In genomic region chr16:27736431-27736830, GRCh38 we compare ENCODE assay signal across 25 cellular contexts.
DNase-seq lines count a peak whose midpoint lies in the region; ATAC-seq, FAIRE-seq and TF ChIP-seq lines count a peak whose summit lies in the region.
"Had no signal": no experiment of that assay in that cellular context is flagged by ENCODE, and none has a peak within 500 bp of the region (broad histone marks: within the 10 kb centered on the region; RNA-seq: fewer than 3 reads in every experiment).

No MANE protein-coding gene starts in this region.

- H3K79me2 ChIP-seq in astrocyte (ENCODE audit: insufficient read depth, low read length) (no peaks in the 10 kb centered on the region), GM23338 (replicated peaks; ENCODE audit: insufficient read depth) (no peaks in the 10 kb centered on the region)

- H3K4me2 ChIP-seq in astrocyte (ENCODE audit: low read length) (no peak overlapping the region), mesenchymal stem cell (ENCODE audit: low read length, poor library complexity, severe bottlenecking) (no peak overlapping the region), GM23338 (no peak overlapping the region)

- no peaks in the 10 kb centered on the region for H4K20me1 ChIP-seq in astrocyte (ENCODE audit: insufficient read depth, low read length)
- H4K20me1 ChIP-seq in GM23338 (replicated peaks; ENCODE audit: insufficient read depth) = no peaks in the 10 kb centered on the region

- H3K9me3 Mint-ChIP-seq in astrocyte (ENCODE audit: unreplicated experiment) (peaks cover 2% of the 10 kb centered on the region), type B pancreatic cell (no peaks in the 10 kb centered on the region), GM23338 (no peaks in the 10 kb centered on the region)
- H3K9me3 Mint-ChIP-seq: CD4-positive, CD25-positive, alpha-beta regulatory T cell; CD8-positive, alpha-beta memory T cell; HFFc6 had no signal

- H3K4ac ChIP-seq in mesenchymal stem cell (ENCODE audit: low read depth in 1 of 2, low read length in 2 of 2) = no peak overlapping the region

- no peaks in the 10 kb centered on the region for H3K27me3 ChIP-seq in WERI-Rb-1 (ENCODE audit: insufficient read depth, low read depth, severe bottlenecking)
- H3K27me3 ChIP-seq in astrocyte (ENCODE audit: insufficient read depth, low read length) = no peaks in the 10 kb centered on the region
- no peaks in the 10 kb centered on the region for H3K27me3 ChIP-seq in mesenchymal stem cell (ENCODE audit: control insufficient read depth in 1 of 2, insufficient read depth in 1 of 2, low read length in 2 of 2)
- no peaks in the 10 kb centered on the region for H3K27me3 ChIP-seq in GM23338 (ENCODE audit: insufficient read depth)
- H3K27me3 ChIP-seq: BE2C had no signal

- no peak overlapping the region for H2BK120ac ChIP-seq in mesenchymal stem cell (ENCODE audit: low read depth, low read length)

- no peak overlapping the region for H3K14ac ChIP-seq in mesenchymal stem cell (ENCODE audit: low read length in 2 of 2)

- H2AK5ac ChIP-seq in mesenchymal stem cell (ENCODE audit: low read length, severe bottlenecking) = no peak overlapping the region

- no peaks in the 10 kb centered on the region for H3K9me2 ChIP-seq in GM23338 (ENCODE audit: insufficient read depth)

- no peak overlapping the region for H3K4me3 Mint-ChIP-seq in astrocyte (ENCODE audit: unreplicated experiment)
- H3K4me3 Mint-ChIP-seq in type B pancreatic cell = no peak overlapping the region
- H3K4me3 Mint-ChIP-seq in GM23338 = no peak overlapping the region
- H3K4me3 Mint-ChIP-seq: CD4-positive, CD25-positive, alpha-beta regulatory T cell; CD8-positive, alpha-beta memory T cell; HFFc6 had no signal

- H3K27me3 Mint-ChIP-seq in astrocyte (ENCODE audit: low read depth, unreplicated experiment) = peaks cover 2% of the 10 kb centered on the region
- no peaks in the 10 kb centered on the region for H3K27me3 Mint-ChIP-seq in type B pancreatic cell
- H3K27me3 Mint-ChIP-seq in GM23338 (ENCODE audit: insufficient read depth, low read depth, poor library complexity) = peaks cover 6% of the 10 kb centered on the region
- H3K27me3 Mint-ChIP-seq: CD4-positive, CD25-positive, alpha-beta regulatory T cell had no signal

- peaks cover 92% of the 10 kb centered on the region for H3K36me3 ChIP-seq in WERI-Rb-1
- H3K36me3 ChIP-seq in astrocyte (ENCODE audit: insufficient read depth, low read length) = no peaks in the 10 kb centered on the region
- H3K36me3 ChIP-seq in mesenchymal stem cell (ENCODE audit: control insufficient read depth in 1 of 2, insufficient read depth in 2 of 2, low read depth in 1 of 2, low read length in 2 of 2) = peaks cover 20 to 26% of the 10 kb centered on the region in 2 experiments
- H3K36me3 ChIP-seq in GM23338 (ENCODE audit: insufficient read depth) = no peaks in the 10 kb centered on the region
- H3K36me3 ChIP-seq: BE2C had no signal

- no peak for TF ChIP-seq CTCF in WERI-Rb-1 (IDR thresholded peaks at IDR 0.05; ENCODE audit: low read depth, low read length)
- TF ChIP-seq CTCF in astrocyte (IDR thresholded peaks at IDR 0.05; ENCODE audit: insufficient read depth, low read depth, low read length) = no peak
- TF ChIP-seq CTCF in type B pancreatic cell (conservative IDR thresholded peaks at IDR 0.05) = no peak
- TF ChIP-seq CTCF in GM23338 (conservative IDR thresholded peaks at IDR 0.05; ENCODE audit: low read depth in 2 of 2) = no peak

- no peaks in the 10 kb centered on the region for H3F3A ChIP-seq in GM23338 (replicated peaks; ENCODE audit: low read depth)

- H3K4me1 ChIP-seq in astrocyte (ENCODE audit: insufficient read depth, low read length) = peaks cover 13% of the 10 kb centered on the region
- peaks cover 6% of the 10 kb centered on the region for H3K4me1 ChIP-seq in mesenchymal stem cell (ENCODE audit: control insufficient read depth, insufficient read depth, low read depth, low read length)
- no peaks in the 10 kb centered on the region for H3K4me1 ChIP-seq in GM23338 (ENCODE audit: insufficient read depth)
- H3K4me1 ChIP-seq: BE2C had no signal

- no peak overlapping the region for H2BK12ac ChIP-seq in mesenchymal stem cell (ENCODE audit: low read length in 2 of 2)

- WGBS in mesenchymal stem cell = 98% methylated on average over 6 of the region's 6 CpGs

- no peak overlapping the region for H2AFZ ChIP-seq in astrocyte (ENCODE audit: low read depth, low read length)
- H2AFZ ChIP-seq in mesenchymal stem cell (ENCODE audit: low read depth, low read length) = no peak overlapping the region
- no peak overlapping the region for H2AFZ ChIP-seq in GM23338

- DNase-seq in WERI-Rb-1 (no peak), astrocyte (ENCODE audit: low read depth) (no peak), mesenchymal stem cell (no peak), type B pancreatic cell (ENCODE audit: extremely low spot score, unreplicated experiment) (no peak), NCI-H526 treated with DMSO at 0.1 percent for 48 hours (lab: John Stamatoyannopoulos, UW) (no peak), urothelium cell line (ENCODE audit: low spot score) (no peak), GM23338 (ENCODE audit: low spot score) (no peak)
- DNase-seq: ACHN; BE2C; C1 segment of cervical spinal cord; CD4-positive, CD25-positive, alpha-beta regulatory T cell; CD8-positive, alpha-beta memory T cell; COR-L47; DMS 273 treated with DMSO at 0.1 percent for 48 hours; DMS53; DND-41; EL; GOT3; H7; HFFc6 had no signal

- H3K4me1 Mint-ChIP-seq in astrocyte (ENCODE audit: low read depth, unreplicated experiment) = peaks cover 6% of the 10 kb centered on the region
- peaks cover 28% of the 10 kb centered on the region for H3K4me1 Mint-ChIP-seq in type B pancreatic cell (ENCODE audit: unreplicated experiment)
- no peaks in the 10 kb centered on the region for H3K4me1 Mint-ChIP-seq in GM23338
- H3K4me1 Mint-ChIP-seq: CD8-positive, alpha-beta memory T cell had no signal

- peak overlapping the region; percentile 32 for H4K8ac ChIP-seq in mesenchymal stem cell (ENCODE audit: low read length)

- FAIRE-seq in astrocyte (lab: Jason Lieb, UNC) (no peak), urothelium cell line (lab: Jason Lieb, UNC) (no peak)
- FAIRE-seq: A204.1, GM12878, GM19239 had no signal

- H3K9me3 ChIP-seq in WERI-Rb-1 (ENCODE audit: severe bottlenecking) (no peaks in the 10 kb centered on the region), astrocyte (ENCODE audit: insufficient read depth, low read depth, low read length) (no peaks in the 10 kb centered on the region), mesenchymal stem cell (ENCODE audit: control insufficient read depth, low read length) (no peaks in the 10 kb centered on the region)
- H3K9me3 ChIP-seq: BE2C had no signal

- no peak overlapping the region for H3K18ac ChIP-seq in mesenchymal stem cell (ENCODE audit: low read depth in 1 of 2, low read length in 2 of 2)

- 0 out of 2 replicates have a peak overlapping the region, but pooled peaks have one; percentile 8 for H3K27ac ChIP-seq in WERI-Rb-1
- H3K27ac ChIP-seq in astrocyte (ENCODE audit: low read depth, low read length) = no peak overlapping the region
- no peak overlapping the region for H3K27ac ChIP-seq in mesenchymal stem cell (ENCODE audit: low read length, poor library complexity, severe bottlenecking)
- no peak overlapping the region for H3K27ac ChIP-seq in GM23338 (ENCODE audit: low read depth)

- H3K36me3 Mint-ChIP-seq in astrocyte (ENCODE audit: low read depth, unreplicated experiment) = peaks cover 28% of the 10 kb centered on the region
- H3K36me3 Mint-ChIP-seq in type B pancreatic cell = peaks cover 32% of the 10 kb centered on the region
- H3K36me3 Mint-ChIP-seq in GM23338 (ENCODE audit: low read depth) = no peaks in the 10 kb centered on the region; the same call in 2 of the 3 replicates

- no peak overlapping the region for H3K4me3 ChIP-seq in WERI-Rb-1 (ENCODE audit: low read depth, low read length)
- H3K4me3 ChIP-seq in astrocyte (ENCODE audit: insufficient read depth, low read depth, low read length) = no peak overlapping the region
- no peak overlapping the region for H3K4me3 ChIP-seq in mesenchymal stem cell (ENCODE audit: insufficient read depth in 1 of 2, low read depth in 1 of 2, low read length in 2 of 2)
- no peak overlapping the region for H3K4me3 ChIP-seq in GM23338
- H3K4me3 ChIP-seq: GM12878 had no signal

- H3K27ac Mint-ChIP-seq in astrocyte (ENCODE audit: unreplicated experiment) (peak overlapping the region; percentile 75), type B pancreatic cell (peak overlapping the region; percentile 81), GM23338 (no peak overlapping the region; the same call in 1 of the 2 replicates)
- H3K27ac Mint-ChIP-seq: HFFc6 had no signal

- H2BK5ac ChIP-seq in mesenchymal stem cell (ENCODE audit: low read depth, low read length, poor library complexity, severe bottlenecking) = no peak overlapping the region

- no peak overlapping the region for H3K23ac ChIP-seq in mesenchymal stem cell (ENCODE audit: low read length in 2 of 2)

- no peaks in the 10 kb centered on the region for H3K79me1 ChIP-seq in mesenchymal stem cell (replicated peaks; ENCODE audit: low read length, poor library complexity, severe bottlenecking)

- no peak overlapping the region for H2BK15ac ChIP-seq in mesenchymal stem cell (ENCODE audit: low read depth, poor library complexity, severe bottlenecking)

- ATAC-seq in GM19455 (IDR thresholded peaks at IDR 0.05; ENCODE audit: unreplicated experiment) (no peak), GM23338 (no peak)
- ATAC-seq: GM12878, HCT116 had no signal

- no peak overlapping the region for H4K91ac ChIP-seq in mesenchymal stem cell (ENCODE audit: low read length)

- H3K9ac ChIP-seq in astrocyte (ENCODE audit: low read length) (no peak overlapping the region), mesenchymal stem cell (ENCODE audit: low read length) (no peak overlapping the region)

TF ChIP-seq in GM23338, 12 proteins besides CTCF, POLR2A, EP300 and RAD21 (continues in another document):
- TF ChIP-seq EZH2 (IDR thresholded peaks at IDR 0.05; ENCODE audit: low read depth, unreplicated experiment) = no peak
